ENCODE assay signal across 10 cellular contexts in genomic region chr20:38108438-38109024, GRCh38. TPM values are rescaled to one million over a fixed set of nuclear protein-coding genes. Genes with fewer than 3 reads are reported as not detected.
DNase-seq lines count a peak whose midpoint lies in the region; ATAC-seq and TF ChIP-seq lines count a peak whose summit lies in the region.
"Had no signal": no experiment of that assay in that cellular context is flagged by ENCODE, and none has a peak within 500 bp of the region (broad histone marks: within the 10 kb centered on the region; RNA-seq: fewer than 3 reads in every experiment).

No MANE protein-coding gene starts in this region.

- TF ChIP-seq CTCF in ascending aorta (IDR thresholded peaks at IDR 0.05) (no peak), hepatocyte (IDR thresholded peaks at IDR 0.05; ENCODE audit: poor library complexity) (no peak), spleen (IDR thresholded peaks at IDR 0.05 in 8 of 11, conservative IDR thresholded peaks at IDR 0.05 in 3 of 11) (no peak)

- H3K79me2 ChIP-seq in hepatocyte, result no peaks in the 10 kb centered on the region

- H3K9me2 ChIP-seq in hepatocyte (replicated peaks; ENCODE audit: insufficient read depth), result no peaks in the 10 kb centered on the region

- 60% methylated on average over 4 of the region's 4 CpGs for WGBS in hepatocyte (ENCODE audit: low lambda C conversion rate, missing lambda C conversion rate)
- WGBS in spleen, 5 donors, result 75 to 87% (median 78%) methylated on average over 4 of the region's 4 CpGs

- no peak for ATAC-seq in HG02759 (IDR thresholded peaks at IDR 0.05; ENCODE audit: unreplicated experiment)

- intact Hi-C loops in ascending aorta (cut with DNase I) (loop anchor here (2.0 kb wide), 1 partner anchor 58 kb away; no protein-coding TSS in a partner anchor), spleen (cut with DNase I; ENCODE audit: low total_unique reads) (no loop called here)

- H3K27me3 ChIP-seq in ascending aorta (no peaks in the 10 kb centered on the region), hepatocyte (no peaks in the 10 kb centered on the region), spleen (replicated peaks in 1 of 7) (no peaks in the 10 kb centered on the region)

- H3K4me1 ChIP-seq in ascending aorta, result peaks cover 12 to 43% of the 10 kb centered on the region in 2 donors
- peaks cover 36% of the 10 kb centered on the region for H3K4me1 ChIP-seq in hepatocyte (ENCODE audit: insufficient read depth)
- peaks cover 0 to 28% (median 7%) of the 10 kb centered on the region in 6 donors for H3K4me1 ChIP-seq in spleen

- H3K4me2 ChIP-seq in hepatocyte, result peak overlapping the region; percentile 27
- H3K4me2 ChIP-seq: KMS-11 had no signal

- H3K9me3 ChIP-seq in ascending aorta (no peaks in the 10 kb centered on the region), hepatocyte (ENCODE audit: low read depth) (no peaks in the 10 kb centered on the region), spleen (no peaks in the 10 kb centered on the region)

- TF ChIP-seq POLR2A in spleen (IDR thresholded peaks at IDR 0.05), result no peak

- no peaks in the 10 kb centered on the region for H3K36me3 ChIP-seq in ascending aorta
- no peaks in the 10 kb centered on the region for H3K36me3 ChIP-seq in hepatocyte (replicated peaks; ENCODE audit: insufficient read depth, low read depth)
- H3K36me3 ChIP-seq in spleen, result no peaks in the 10 kb centered on the region

- peak; percentile 63 for DNase-seq in GM03348 (ENCODE audit: low spot score)
- no peak for DNase-seq in ascending aorta (ENCODE audit: low spot score in 2 of 2)
- no peak for DNase-seq in hepatocyte (ENCODE audit: low spot score)
- no peak for DNase-seq in spleen
- no peak for DNase-seq in stimulated activated CD4-positive, alpha-beta T cell treated with anti-CD3 and anti-CD28 coated beads, Interleukin-4, amount 100 ng/mL, for 4 hours
- no peak for DNase-seq in effector CD4-positive, alpha-beta T cell
- DNase-seq in hepatic stellate cell (ENCODE audit: low spot score), result no peak
- DNase-seq: activated CD8-positive, alpha-beta memory T cell treated with anti-CD3 and anti-CD28 coated beads, Interleukin-2, amount 50 U/mL, for 48 hours had no signal

- no peak overlapping the region for H3K4me3 ChIP-seq in ascending aorta
- H3K4me3 ChIP-seq in hepatocyte, result no peak overlapping the region
- no peak overlapping the region for H3K4me3 ChIP-seq in spleen

- H4K20me1 ChIP-seq in hepatocyte (ENCODE audit: insufficient read depth, poor library complexity, severe bottlenecking), result no peaks in the 10 kb centered on the region

- H3K27ac ChIP-seq in ascending aorta (peak overlapping the region; percentile 86 to 88), hepatocyte (peak overlapping the region; percentile 90), spleen (peak overlapping the region in 7 of 8 donors; percentile 9 to 69 (median 65))
- H3K27ac ChIP-seq: KMS-11 had no signal

- H2AFZ ChIP-seq in hepatocyte, result no peak overlapping the region

RNA-seq across cellular contexts. Expression of gene TGM2, which starts 56.5 kb away (rescaled TPM):
- total RNA-seq in ascending aorta (529 TPM), hepatocyte (120 and 133 TPM in 2 replicates), spleen (100 to 1,000 TPM in 1 of 7 donors, 10 to 100 TPM in 6; 60.2 to 167 (median 87.6) TPM)
- polyA plus RNA-seq in hepatocyte (85.8 and 88.5 TPM in 2 replicates), spleen (10 to 100 TPM in 2 of 3 donors, 1 to 10 TPM in 1; 9.3 to 35.3 (median 19.8) TPM)
